ENCODE assay signal across 26 cellular contexts in the genomic region with DNA sequence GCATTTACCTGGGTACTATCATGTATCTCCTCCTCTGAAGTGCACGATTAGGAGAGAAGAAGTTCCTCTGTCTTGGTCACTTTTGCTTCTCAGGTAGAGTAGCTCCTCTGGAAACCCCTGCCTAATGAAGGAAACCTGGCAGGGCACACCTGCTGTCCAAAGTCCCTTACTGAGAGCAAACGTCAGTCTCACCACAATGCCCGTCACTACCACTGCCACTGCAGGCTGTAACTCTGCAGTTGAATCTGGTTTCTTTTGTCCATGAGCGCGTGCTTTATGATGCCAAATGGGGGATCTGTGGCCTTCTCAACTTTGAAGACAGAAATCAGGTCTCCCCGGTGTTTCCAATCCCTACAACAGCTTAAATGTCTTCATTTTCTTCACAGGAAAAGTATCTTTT.
DNase-seq lines count a peak whose midpoint lies in the region; ATAC-seq and TF ChIP-seq lines count a peak whose summit lies in the region.
"Had no signal": no experiment of that assay in that cellular context is flagged by ENCODE, and none has a peak within 500 bp of the region (broad histone marks: within the 10 kb centered on the region; RNA-seq: fewer than 3 reads in every experiment).

No MANE protein-coding gene starts in this region.

- H3K9me2 ChIP-seq in PC-9 (ENCODE audit: insufficient read depth) = no peaks in the 10 kb centered on the region

- BruUV-seq in PC-9 (replicated peaks; lab: Mats Ljungman, UMichigan) = no TSS peak

- TF ChIP-seq CTCF in CD8-positive, alpha-beta T cell (IDR thresholded peaks at IDR 0.05) = no peak
- no peak for TF ChIP-seq CTCF in PC-9 (conservative IDR thresholded peaks at IDR 0.05)

- H3F3A ChIP-seq in PC-9 (ENCODE audit: insufficient read depth, low read depth) = no peaks in the 10 kb centered on the region

- peak overlapping the region; percentile 88 for H3K27ac Mint-ChIP-seq in activated T-cell treated with anti-CD3 and anti-CD28 coated beads, Interleukin-2, amount 50 U/mL, for 24 hours
- H3K27ac Mint-ChIP-seq in CD8-positive, alpha-beta T cell = peak overlapping the region; percentile 91
- peak overlapping the region; percentile 86 to 99 for H3K27ac Mint-ChIP-seq in T-cell
- H3K27ac Mint-ChIP-seq: GM23338, HFFc6, naive B cell had no signal

- no peaks in the 10 kb centered on the region for H4K20me1 ChIP-seq in PC-9 (ENCODE audit: insufficient read depth)
- H4K20me1 ChIP-seq: BLaER1 treated with 17β-estradiol and CSF1 and Interleukin-3, amounts not matched to agents 10 nM and 100 nM had no signal

- CTCF ChIA-PET in CD8-positive, alpha-beta T cell (lab: Charles Lee) = interaction anchor here (0.7 to 24.3 kb wide), 3 partner anchors 20 to 60 kb away, joined by 3 to 283 read pairs (median 3); no protein-coding TSS in a partner anchor
- CTCF ChIA-PET in T-cell (lab: Charles Lee) = interaction anchor here (0.7 kb wide), 2 partner anchors 64 to 208 kb away, joined by 3 read pairs; no protein-coding TSS in a partner anchor
- CTCF ChIA-PET in PC-9 (lab: Charles Lee) = no interaction called here

- no peaks in the 10 kb centered on the region for H3K36me3 Mint-ChIP-seq in activated T-cell treated with anti-CD3 and anti-CD28 coated beads, Interleukin-2, amount 50 U/mL, for 24 hours (ENCODE audit: low read depth)
- H3K36me3 Mint-ChIP-seq in CD8-positive, alpha-beta T cell = peaks cover 2% of the 10 kb centered on the region
- no peaks in the 10 kb centered on the region for H3K36me3 Mint-ChIP-seq in T-cell
- H3K36me3 Mint-ChIP-seq: naive B cell had no signal

- H3K9me3 ChIP-seq in CD8-positive, alpha-beta T cell (ENCODE audit: low read length) = no peaks in the 10 kb centered on the region
- H3K9me3 ChIP-seq in PC-9 (ENCODE audit: insufficient read depth, low read depth) = no peaks in the 10 kb centered on the region
- H3K9me3 ChIP-seq: BLaER1 treated with 17β-estradiol and CSF1 and Interleukin-3, amounts not matched to agents 10 nM and 100 nM; ovary; SJCRH30 had no signal

- H3K36me3 ChIP-seq in CD8-positive, alpha-beta T cell (ENCODE audit: insufficient read depth, low read length) = no peaks in the 10 kb centered on the region
- H3K36me3 ChIP-seq in PC-9 (ENCODE audit: low read depth) = no peaks in the 10 kb centered on the region
- H3K36me3 ChIP-seq: BLaER1 treated with 17β-estradiol and CSF1 and Interleukin-3, amounts not matched to agents 10 nM and 100 nM; ovary; SJCRH30 had no signal

- peak overlapping the region; percentile 33 for H3K27ac ChIP-seq in CD8-positive, alpha-beta T cell (ENCODE audit: low read depth, low read length)
- H3K27ac ChIP-seq in PC-9 = no peak overlapping the region
- H3K27ac ChIP-seq: BLaER1 treated with 17β-estradiol and CSF1 and Interleukin-3, amounts not matched to agents 10 nM and 100 nM; epithelial cell of prostate; ovary; SJCRH30 had no signal

- no peak overlapping the region for H3K4me3 ChIP-seq in CD8-positive, alpha-beta T cell (ENCODE audit: low read depth, low read length)
- H3K4me3 ChIP-seq in PC-9 = no peak overlapping the region
- H3K4me3 ChIP-seq: BLaER1 treated with 17β-estradiol and CSF1 and Interleukin-3, amounts not matched to agents 10 nM and 100 nM; GM23338; ovary; SJCRH30 had no signal

- no peaks in the 10 kb centered on the region for H3K27me3 ChIP-seq in CD8-positive, alpha-beta T cell (ENCODE audit: insufficient read depth, low read length)
- no peaks in the 10 kb centered on the region for H3K27me3 ChIP-seq in PC-9 (ENCODE audit: insufficient read depth, low read depth)
- H3K27me3 ChIP-seq: BLaER1 treated with 17β-estradiol and CSF1 and Interleukin-3, amounts not matched to agents 10 nM and 100 nM; ovary; SJCRH30 had no signal

- intact Hi-C loops in CD8-positive, alpha-beta T cell (cut with DNase I, micrococcal nuclease) = loop anchor here (10.0 kb wide), 3 partner anchors 241 to 981 kb away; no protein-coding TSS in a partner anchor
- intact Hi-C loops in PC-9 (cut with micrococcal nuclease; ENCODE audit: unreplicated experiment) = no loop called here

- H3K79me2 ChIP-seq in PC-9 (ENCODE audit: low read depth) = no peaks in the 10 kb centered on the region

- no peaks in the 10 kb centered on the region for H3K9me3 Mint-ChIP-seq in activated T-cell treated with anti-CD3 and anti-CD28 coated beads, Interleukin-2, amount 50 U/mL, for 24 hours
- no peaks in the 10 kb centered on the region for H3K9me3 Mint-ChIP-seq in CD8-positive, alpha-beta T cell
- no peaks in the 10 kb centered on the region for H3K9me3 Mint-ChIP-seq in T-cell
- H3K9me3 Mint-ChIP-seq: GM23338 had no signal

- DNase-seq in activated T-cell treated with anti-CD3 and anti-CD28 coated beads, Interleukin-2, amount 50 U/mL, for 24 hours = no peak
- no peak for DNase-seq in activated T-cell treated with anti-CD3 and anti-CD28 coated beads, Interleukin-2, amount 50 U/mL, for 1 hour
- DNase-seq in CD8-positive, alpha-beta T cell = peak in 1 of 7 experiments; percentile 38
- DNase-seq in T-cell (peak in 14 of 34 experiments; percentile 12 to 67 (median 34)), mucosa of gallbladder (ENCODE audit: low spot score) (peak; percentile 53), PC-9 (no peak), KG1 (lab: John Stamatoyannopoulos, UW) (no peak)
- DNase-seq: activated CD4-positive, alpha-beta T cell treated with anti-CD3 and anti-CD28 coated beads, Interleukin-2, amount 50 U/mL, for 1 hour; activated CD8-positive, alpha-beta memory T cell treated with anti-CD3 and anti-CD28 coated beads, Interleukin-2, amount 50 U/mL, for 4 hours; activated gamma-delta T cell treated with Interleukin-2 at 50 U/mL for 16 hours; aorta; effector CD4-positive, alpha-beta T cell; EL; HFFc6; KBM-7; left ventricle myocardium superior; naive B cell; NCI-H1436; NCI-H345; ovary; SJCRH30; trophoblast cell had no signal

- no peak overlapping the region for H3K4me2 ChIP-seq in PC-9
- H3K4me2 ChIP-seq: BLaER1 treated with 17β-estradiol and CSF1 and Interleukin-3, amounts not matched to agents 10 nM and 100 nM; GM23338 had no signal

- no peaks in the 10 kb centered on the region for H3K27me3 Mint-ChIP-seq in activated T-cell treated with anti-CD3 and anti-CD28 coated beads, Interleukin-2, amount 50 U/mL, for 24 hours
- H3K27me3 Mint-ChIP-seq in CD8-positive, alpha-beta T cell (ENCODE audit: low read depth) = no peaks in the 10 kb centered on the region
- no peaks in the 10 kb centered on the region for H3K27me3 Mint-ChIP-seq in T-cell

- POLR2A ChIA-PET in CD8-positive, alpha-beta T cell (lab: Charles Lee) = interaction anchor here (0.6 kb wide), 1 partner anchor 9 kb away, joined by 3 read pairs; no protein-coding TSS in a partner anchor
- POLR2A ChIA-PET in T-cell (lab: Charles Lee) (interaction anchor here in 1 of 2 donors (0.6 kb wide), 1 partner anchor 91 kb away, joined by 4 read pairs; no protein-coding TSS in a partner anchor), PC-9 (lab: Charles Lee; ENCODE audit: unreplicated experiment) (no interaction called here)

- peak overlapping the region; percentile 59 for H3K4me3 Mint-ChIP-seq in activated T-cell treated with anti-CD3 and anti-CD28 coated beads, Interleukin-2, amount 50 U/mL, for 24 hours
- peak overlapping the region; percentile 79 for H3K4me3 Mint-ChIP-seq in CD8-positive, alpha-beta T cell
- H3K4me3 Mint-ChIP-seq in T-cell = peak overlapping the region; percentile 49 to 84 (median 78)
- H3K4me3 Mint-ChIP-seq: GM23338, HFFc6, naive B cell had no signal

- no peak overlapping the region for H2AFZ ChIP-seq in PC-9
- H2AFZ ChIP-seq: GM23338 had no signal

- peak; percentile 43 for ATAC-seq in CD8-positive, alpha-beta T cell
- ATAC-seq in T-cell (replicated peaks in 1 of 4) = peak in 2 of 4 experiments; percentile 25 to 84
- ATAC-seq in HG02981 (IDR thresholded peaks at IDR 0.05; ENCODE audit: unreplicated experiment) = no peak
- ATAC-seq: left ventricle myocardium superior had no signal

- peaks cover 99% of the 10 kb centered on the region for H3K4me1 Mint-ChIP-seq in activated T-cell treated with anti-CD3 and anti-CD28 coated beads, Interleukin-2, amount 50 U/mL, for 24 hours (ENCODE audit: low read depth)
- peaks cover 96% of the 10 kb centered on the region for H3K4me1 Mint-ChIP-seq in CD8-positive, alpha-beta T cell (ENCODE audit: low read depth)
- peaks cover 91 to 95% (median 92%) of the 10 kb centered on the region in 3 donors for H3K4me1 Mint-ChIP-seq in T-cell
- H3K4me1 Mint-ChIP-seq: naive B cell had no signal

- H3K4me1 ChIP-seq in CD8-positive, alpha-beta T cell (ENCODE audit: insufficient read depth, low read length) = peaks cover 51% of the 10 kb centered on the region
- no peaks in the 10 kb centered on the region for H3K4me1 ChIP-seq in PC-9 (replicated peaks; ENCODE audit: insufficient read depth)
- H3K4me1 ChIP-seq: SJCRH30 had no signal
